Comparison of ENCODE assay signal across 1 cellular context in the genomic region with DNA sequence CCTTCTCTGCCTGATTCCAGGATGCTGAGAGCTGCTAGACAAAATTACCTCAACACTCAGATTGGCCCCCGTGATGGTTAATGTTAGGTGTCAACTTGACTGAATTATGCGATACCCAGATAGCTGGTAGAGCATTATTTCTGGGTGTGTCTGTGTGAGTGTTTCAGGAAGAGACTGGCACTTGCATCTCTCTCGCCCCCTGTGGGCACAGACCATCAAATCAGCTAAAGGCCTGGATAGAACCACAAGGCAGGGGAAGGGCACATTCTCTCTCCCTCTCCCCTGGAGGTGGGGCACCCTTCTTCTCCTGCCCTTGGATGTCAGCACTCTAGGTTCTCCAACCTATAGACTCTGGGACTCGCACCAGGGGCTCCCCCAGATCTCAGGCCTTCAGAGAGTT.
TF ChIP-seq lines count a peak whose summit lies in the region.

No MANE protein-coding gene starts in this region.

TF ChIP-seq in WTC11, 78 proteins besides CTCF, POLR2A, EP300 and RAD21 (continued from another document):
- TF ChIP-seq, protein P1, sequence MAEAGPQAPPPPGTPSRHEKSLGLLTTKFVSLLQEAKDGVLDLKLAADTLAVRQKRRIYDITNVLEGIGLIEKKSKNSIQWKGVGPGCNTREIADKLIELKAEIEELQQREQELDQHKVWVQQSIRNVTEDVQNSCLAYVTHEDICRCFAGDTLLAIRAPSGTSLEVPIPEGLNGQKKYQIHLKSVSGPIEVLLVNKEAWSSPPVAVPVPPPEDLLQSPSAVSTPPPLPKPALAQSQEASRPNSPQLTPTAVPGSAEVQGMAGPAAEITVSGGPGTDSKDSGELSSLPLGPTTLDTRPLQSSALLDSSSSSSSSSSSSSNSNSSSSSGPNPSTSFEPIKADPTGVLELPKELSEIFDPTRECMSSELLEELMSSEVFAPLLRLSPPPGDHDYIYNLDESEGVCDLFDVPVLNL (CRISPR knock-in tag; IDR thresholded peaks at IDR 0.05; ENCODE audit: borderline replicate concordance, low read depth) = no peak
- no peak for TF ChIP-seq PRRX2 (CRISPR knock-in tag; IDR thresholded peaks at IDR 0.05)
